Comparison of ENCODE assay signal across 1 cellular context in the genomic region with DNA sequence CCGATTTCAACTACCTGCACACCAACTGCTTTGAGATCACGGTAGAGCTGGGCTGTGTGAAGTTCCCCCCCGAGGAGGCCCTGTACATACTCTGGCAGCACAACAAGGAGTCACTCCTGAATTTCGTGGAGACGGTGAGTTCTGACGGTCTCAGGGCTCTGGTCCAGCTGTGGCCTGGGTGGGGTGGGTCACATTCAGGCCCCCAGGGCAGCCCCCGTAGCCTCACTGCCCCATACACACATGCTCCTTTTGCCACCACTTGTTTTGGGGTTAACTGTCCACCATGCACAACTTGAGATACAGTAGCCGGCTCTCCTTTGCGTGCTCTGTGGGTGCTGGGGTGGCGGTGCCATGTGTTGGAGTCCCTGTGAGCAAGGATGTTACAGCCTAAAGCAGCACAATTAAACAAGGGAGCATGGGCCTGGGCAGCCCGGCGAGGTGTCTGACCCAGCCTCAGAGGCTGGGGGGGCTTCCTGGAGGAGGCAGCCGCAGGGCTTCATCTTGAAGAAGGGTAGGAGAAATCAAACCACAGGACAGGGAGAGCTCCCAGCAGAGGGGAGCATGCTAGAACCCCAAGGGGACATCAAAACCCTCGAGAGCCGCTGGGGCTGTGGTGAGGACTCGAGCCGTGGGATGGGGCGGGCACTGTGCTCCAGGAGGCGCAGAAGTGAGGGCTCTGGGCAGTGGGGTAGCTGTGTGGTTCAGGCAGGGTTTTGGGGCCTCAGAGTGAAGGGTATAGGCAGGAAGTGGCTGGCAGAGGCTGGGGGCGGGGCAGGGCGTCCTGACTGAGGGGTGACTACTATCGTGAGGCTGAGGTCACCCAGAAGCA.
TF ChIP-seq lines count a peak whose summit lies in the region.

No MANE protein-coding gene starts in this region.

TF ChIP-seq in K562, 482 proteins besides CTCF, POLR2A, EP300 and RAD21:
- TF ChIP-seq HEY1 (CRISPR knock-in tag; IDR thresholded peaks at IDR 0.05; ENCODE audit: borderline replicate concordance) (no peak), RBM14 (IDR thresholded peaks at IDR 0.05; ENCODE audit: borderline replicate concordance, insufficient read depth, low read depth, low read length) (no peak), ZFP36 (IDR thresholded peaks at IDR 0.05; ENCODE audit: low read depth, low read length, partially characterized antibody) (peak; percentile 70), NFATC3 (IDR thresholded peaks at IDR 0.05) (no peak), ZNF79 (CRISPR knock-in tag; IDR thresholded peaks at IDR 0.05; ENCODE audit: low read depth) (no peak), CBFB (CRISPR knock-in tag; IDR thresholded peaks at IDR 0.05) (no peak)
